ENCODE assay signal across 16 cellular contexts in genomic region chr20:38158701-38159325, GRCh38. TPM values are rescaled to one million over a fixed set of nuclear protein-coding genes. Genes with fewer than 3 reads are reported as not detected.
DNase-seq lines count a peak whose midpoint lies in the region; ATAC-seq, FAIRE-seq and TF ChIP-seq lines count a peak whose summit lies in the region.
"Had no signal": no experiment of that assay in that cellular context is flagged by ENCODE, and none has a peak within 500 bp of the region (broad histone marks: within the 10 kb centered on the region; RNA-seq: fewer than 3 reads in every experiment).

No MANE protein-coding gene starts in this region.

- peak overlapping the region in 3 of 4 donors; percentile 42 to 65 (median 62) for H3K27ac ChIP-seq in Peyer's patch
- H3K27ac ChIP-seq in endothelial cell of umbilical vein (ENCODE audit: insufficient read depth, low read depth, low read length) = peak overlapping the region; percentile 96
- H3K27ac ChIP-seq in lower lobe of right lung = peak overlapping the region; percentile 80
- peak overlapping the region; percentile 72 for H3K27ac ChIP-seq in subcutaneous abdominal adipose tissue (ENCODE audit: low read depth, low read length)
- H3K27ac ChIP-seq: neutrophil had no signal

- peaks cover 0 to 24% (median 0%) of the 10 kb centered on the region in 4 donors for H3K4me1 ChIP-seq in Peyer's patch
- peaks cover 89% of the 10 kb centered on the region for H3K4me1 ChIP-seq in endothelial cell of umbilical vein (ENCODE audit: control insufficient read depth, extremely low read depth, insufficient read depth, low read length)
- peaks cover 83% of the 10 kb centered on the region for H3K4me1 ChIP-seq in lower lobe of right lung
- peaks cover 0 to 60% (median 10%) of the 10 kb centered on the region in 5 donors for H3K4me1 ChIP-seq in subcutaneous abdominal adipose tissue (ENCODE audit: control insufficient read depth in 5 of 5, insufficient read depth in 5 of 5, low read length in 5 of 5)
- H3K4me1 ChIP-seq: BE2C had no signal

- H3K36me3 ChIP-seq in Peyer's patch (peaks cover 0 to 37% (median 0%) of the 10 kb centered on the region in 3 donors), endothelial cell of umbilical vein (ENCODE audit: control insufficient read depth in 2 of 2, extremely low read depth in 1 of 2, insufficient read depth in 2 of 2, low read length in 2 of 2) (peaks cover 29 to 48% of the 10 kb centered on the region in 2 experiments), lower lobe of right lung (peaks cover 67% of the 10 kb centered on the region), subcutaneous abdominal adipose tissue (ENCODE audit: control insufficient read depth in 5 of 5, insufficient read depth in 5 of 5, low read length in 5 of 5) (peaks cover 0 to 2% (median 0%) of the 10 kb centered on the region in 5 donors)
- H3K36me3 ChIP-seq: BE2C, neutrophil had no signal

- POLR2A ChIA-PET in endothelial cell of umbilical vein (lab: Charles Lee) = interaction anchor here (0.6 to 0.9 kb wide), 4 partner anchors 12 to 101 kb away, joined by 3 to 4 read pairs (median 4); no protein-coding TSS in a partner anchor

- no peak for TF ChIP-seq CTCF in Peyer's patch (IDR thresholded peaks at IDR 0.05)
- no peak for TF ChIP-seq CTCF in endothelial cell of umbilical vein (IDR thresholded peaks at IDR 0.05; ENCODE audit: extremely low read depth in 1 of 2, insufficient read depth in 1 of 2, low read depth in 1 of 2, low read length in 2 of 2)
- no peak for TF ChIP-seq CTCF in lower lobe of right lung (IDR thresholded peaks at IDR 0.05)

- CTCF ChIA-PET in endothelial cell of umbilical vein (lab: Charles Lee) = interaction anchor here (0.9 to 4.5 kb wide), 11 partner anchors 8 to 101 kb away, joined by 3 to 24 read pairs (median 5); no protein-coding TSS in a partner anchor

- H3K9me1 ChIP-seq in endothelial cell of umbilical vein (replicated peaks; ENCODE audit: control insufficient read depth, extremely low read depth, insufficient read depth, low read length) = no peaks in the 10 kb centered on the region

- peak; percentile 99 for FAIRE-seq in endothelial cell of umbilical vein (lab: Jason Lieb, UNC)

- H3K4me2 ChIP-seq in endothelial cell of umbilical vein (ENCODE audit: insufficient read depth, low read length) = peak overlapping the region; percentile 32

- dilution Hi-C loops in endothelial cell of umbilical vein (cut with MboI; ENCODE audit: extremely low pct_ligation_motif_present, low sequenced_read_pairs) = no loop called here

- TF ChIP-seq POLR2A in Peyer's patch (IDR thresholded peaks at IDR 0.05) (no peak), endothelial cell of umbilical vein (IDR thresholded peaks at IDR 0.05; ENCODE audit: low read depth, low read length) (no peak)

- DNase-seq in Peyer's patch (peak in 1 of 3 donors; percentile 28), endothelial cell of umbilical vein (ENCODE audit: low read depth, low spot score) (peak; percentile 99), lower lobe of right lung (peak; percentile 44), NCI-H146 (lab: John Stamatoyannopoulos, UW) (no peak), C1 segment of cervical spinal cord (lab: John Stamatoyannopoulos, UW) (no peak)
- DNase-seq: activated CD4-positive, alpha-beta T cell treated with anti-CD3 and anti-CD28 coated beads for 1 hour; activated T-cell treated with anti-CD3 and anti-CD28 coated beads, Interleukin-2, amount 50 U/mL, for 48 hours; anterior cingulate cortex; BE2C; KBM-7; stimulated activated CD8-positive, alpha-beta memory T cell treated with anti-CD3 and anti-CD28 coated beads, Interleukin-4, amount 100 ng/mL, for 48 hours had no signal

- intact Hi-C loops in endothelial cell of umbilical vein (cut with micrococcal nuclease) (loop anchor here (1.0 to 2.0 kb wide), 2 partner anchors 9 to 74 kb away; no protein-coding TSS in a partner anchor), lower lobe of right lung (cut with DNase I) (no loop called here)

- no peaks in the 10 kb centered on the region for H4K20me1 ChIP-seq in endothelial cell of umbilical vein (replicated peaks; ENCODE audit: control insufficient read depth, extremely low read depth, insufficient read depth, low read length)

- H3K27me3 ChIP-seq in Peyer's patch = no peaks in the 10 kb centered on the region
- no peaks in the 10 kb centered on the region for H3K27me3 ChIP-seq in endothelial cell of umbilical vein (ENCODE audit: control insufficient read depth in 2 of 2, insufficient read depth in 2 of 2, low read length in 2 of 2)
- no peaks in the 10 kb centered on the region for H3K27me3 ChIP-seq in lower lobe of right lung (ENCODE audit: low read depth)
- no peaks in the 10 kb centered on the region for H3K27me3 ChIP-seq in subcutaneous abdominal adipose tissue (ENCODE audit: control insufficient read depth in 5 of 5, insufficient read depth in 4 of 5, low read length in 5 of 5)
- H3K27me3 ChIP-seq: BE2C had no signal

- H3K9me3 ChIP-seq in Peyer's patch = no peaks in the 10 kb centered on the region
- H3K9me3 ChIP-seq in endothelial cell of umbilical vein (replicated peaks; ENCODE audit: control insufficient read depth, insufficient read depth, low read length) = no peaks in the 10 kb centered on the region
- H3K9me3 ChIP-seq in lower lobe of right lung = no peaks in the 10 kb centered on the region
- H3K9me3 ChIP-seq in subcutaneous abdominal adipose tissue (ENCODE audit: control insufficient read depth in 5 of 5, low read length in 5 of 5) = no peaks in the 10 kb centered on the region
- H3K9me3 ChIP-seq: BE2C, neutrophil had no signal

- peak overlapping the region; percentile 91 for H3K9ac ChIP-seq in endothelial cell of umbilical vein (replicated peaks; ENCODE audit: extremely low read depth, insufficient read depth, low read length)
- peak overlapping the region in 1 of 5 donors; percentile 71 for H3K9ac ChIP-seq in subcutaneous abdominal adipose tissue (ENCODE audit: low read length in 5 of 5)

- ATAC-seq in lower lobe of right lung (peak; percentile 52), GM21528 (IDR thresholded peaks at IDR 0.05; ENCODE audit: low FRiP score, unreplicated experiment) (no peak), HG02884 (IDR thresholded peaks at IDR 0.05; ENCODE audit: unreplicated experiment) (no peak)
- ATAC-seq: SK-N-SH treated with all-trans-retinoic acid at 6 μM for 48 hours had no signal

- peaks cover 76% of the 10 kb centered on the region for H3K79me2 ChIP-seq in endothelial cell of umbilical vein (ENCODE audit: control insufficient read depth, insufficient read depth, low read length)

- no peak overlapping the region for H2AFZ ChIP-seq in endothelial cell of umbilical vein (ENCODE audit: low read depth, low read length)

- no TSS peak for BruUV-seq in endothelial cell of umbilical vein (replicated peaks; lab: Mats Ljungman, UMichigan)

- H3K4me3 ChIP-seq in Peyer's patch (no peak overlapping the region), endothelial cell of umbilical vein (replicated peaks in 1 of 3; ENCODE audit: insufficient read depth in 1 of 3, low read depth in 1 of 3, low read length in 3 of 3) (no peak overlapping the region), lower lobe of right lung (peak overlapping the region; percentile 31), subcutaneous abdominal adipose tissue (ENCODE audit: low read depth in 1 of 5, low read length in 5 of 5) (no peak overlapping the region)

TF ChIP-seq in endothelial cell of umbilical vein, 7 proteins besides CTCF, POLR2A, EP300 and RAD21:
- TF ChIP-seq FOS (IDR thresholded peaks at IDR 0.05; ENCODE audit: borderline replicate concordance, insufficient read depth, low read length) (peak; percentile 56), EZH2 (IDR thresholded peaks at IDR 0.05; ENCODE audit: borderline replicate concordance, low read depth, low read length, severe bottlenecking) (no peak), MAX (IDR thresholded peaks at IDR 0.05; ENCODE audit: insufficient read depth, insufficient read length) (no peak), MYC (IDR thresholded peaks at IDR 0.05; ENCODE audit: low read depth, low read length) (peak; percentile 5), JUN (IDR thresholded peaks at IDR 0.05; ENCODE audit: borderline replicate concordance, insufficient read depth, insufficient read length, low read depth) (peak; percentile 20), GATA2 (IDR thresholded peaks at IDR 0.05; ENCODE audit: insufficient read depth, insufficient read length, low read depth, low read length) (peak; percentile 99), POLR2AphosphoS5 (IDR thresholded peaks at IDR 0.05; ENCODE audit: insufficient read depth, low read depth, low read length) (peak; percentile 93)

RNA-seq across cellular contexts. Expression of gene TGM2, which starts 6.3 kb away (rescaled TPM):
- total RNA-seq in Peyer's patch (100 to 1,000 TPM in 3 of 4 donors, 10 to 100 TPM in 1; 31.4 to 216 (median 145) TPM), endothelial cell of umbilical vein (708 and 868 TPM in 2 replicates), lower lobe of right lung (362 TPM)
- 810 and 861 TPM in 2 replicates for polyA plus RNA-seq in endothelial cell of umbilical vein
- 710 and 739 TPM in 2 replicates for polyA plus RNA-seq in endothelial cell of umbilical vein (2011; cell fraction: cytosol; rRNA removed)
- polyA plus RNA-seq in endothelial cell of umbilical vein (2011; cell fraction: nucleus; rRNA removed) = 680 and 705 TPM in 2 replicates
- 931 and 1,022 TPM in 2 replicates for polyA plus RNA-seq in endothelial cell of umbilical vein (2012)
- polyA minus RNA-seq in endothelial cell of umbilical vein = 986 and 1,245 TPM in 2 replicates
- 21.3 TPM for polyA minus RNA-seq in endothelial cell of umbilical vein (2011; cell fraction: cytosol; rRNA and poly(A)+ RNA removed)
- polyA minus RNA-seq in endothelial cell of umbilical vein (2011; cell fraction: nucleus; rRNA and poly(A)+ RNA removed) = 361 and 435 TPM in 2 replicates

Comparison
In these comparisons a context has a peak if more than half of its experiments do, and no peak if none do; other contexts are left out.
1. DNase-seq: peak in endothelial cell of umbilical vein (single experiment) and lower lobe of right lung (single experiment); none in NCI-H146 (single experiment) and C1 segment of cervical spinal cord (0 of 14).
2. ATAC-seq: peak in lower lobe of right lung (2 of 2); none in GM21528 (single experiment) and HG02884 (single experiment).
3. Peak in every context shown above with its lines, with median percentiles within 50 percentile points of each other: H3K27ac ChIP-seq.